In the genomic region with DNA sequence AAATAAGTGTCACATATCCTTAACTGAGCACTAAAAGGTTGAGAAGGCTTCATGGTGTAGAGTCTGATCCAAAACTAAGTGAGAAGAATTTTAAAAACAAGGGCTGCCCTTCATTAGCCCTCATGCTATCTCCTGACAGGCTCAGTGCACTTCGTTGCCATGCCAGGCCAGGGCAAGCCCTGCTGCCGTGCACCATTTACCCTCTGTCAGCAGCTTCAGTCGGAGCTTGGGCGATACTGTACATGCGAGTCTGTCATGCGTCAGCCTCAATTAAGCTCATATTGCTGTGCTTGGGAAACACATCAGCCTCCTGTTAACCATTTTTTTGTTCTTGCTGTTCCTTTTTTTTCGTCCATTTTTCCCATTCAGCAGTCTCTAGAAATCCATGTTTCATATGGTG, we compare ENCODE assay signal across 3 cellular contexts.
TF ChIP-seq lines count a peak whose summit lies in the region.

No MANE protein-coding gene starts in this region.

TF ChIP-seq in SK-N-SH, 30 proteins besides CTCF, POLR2A, EP300 and RAD21 (continued from another document):
- TF ChIP-seq REST (IDR thresholded peaks at IDR 0.05; ENCODE audit: low read depth, low read length) (no peak), NRF1 (IDR thresholded peaks at IDR 0.05; ENCODE audit: low read depth, low read length) (no peak), MXI1 (IDR thresholded peaks at IDR 0.05; ENCODE audit: low read depth, low read length) (peak; percentile 52)
TF ChIP-seq in SK-N-SH: peak in this region for 1.

TF ChIP-seq in SK-N-SH treated with all-trans-retinoic acid at 6 μM for 48 hours, 23 proteins besides CTCF, POLR2A, EP300 and RAD21 (continued from another document):
- TF ChIP-seq RARB (CRISPR knock-in tag; IDR thresholded peaks at IDR 0.05) (no peak), ARNTL (CRISPR knock-in tag; IDR thresholded peaks at IDR 0.05; ENCODE audit: borderline replicate concordance, low read depth) (no peak), PPARA (CRISPR knock-in tag; IDR thresholded peaks at IDR 0.05; ENCODE audit: borderline replicate concordance) (no peak), TOX (CRISPR knock-in tag; IDR thresholded peaks at IDR 0.05; ENCODE audit: borderline replicate concordance) (no peak)
TF ChIP-seq in SK-N-SH treated with all-trans-retinoic acid at 6 μM for 48 hours: peak in this region for 0.

TF ChIP-seq in HCT116, 20 proteins besides CTCF, POLR2A, EP300 and RAD21 (continued from another document):
- TF ChIP-seq, protein P1, sequence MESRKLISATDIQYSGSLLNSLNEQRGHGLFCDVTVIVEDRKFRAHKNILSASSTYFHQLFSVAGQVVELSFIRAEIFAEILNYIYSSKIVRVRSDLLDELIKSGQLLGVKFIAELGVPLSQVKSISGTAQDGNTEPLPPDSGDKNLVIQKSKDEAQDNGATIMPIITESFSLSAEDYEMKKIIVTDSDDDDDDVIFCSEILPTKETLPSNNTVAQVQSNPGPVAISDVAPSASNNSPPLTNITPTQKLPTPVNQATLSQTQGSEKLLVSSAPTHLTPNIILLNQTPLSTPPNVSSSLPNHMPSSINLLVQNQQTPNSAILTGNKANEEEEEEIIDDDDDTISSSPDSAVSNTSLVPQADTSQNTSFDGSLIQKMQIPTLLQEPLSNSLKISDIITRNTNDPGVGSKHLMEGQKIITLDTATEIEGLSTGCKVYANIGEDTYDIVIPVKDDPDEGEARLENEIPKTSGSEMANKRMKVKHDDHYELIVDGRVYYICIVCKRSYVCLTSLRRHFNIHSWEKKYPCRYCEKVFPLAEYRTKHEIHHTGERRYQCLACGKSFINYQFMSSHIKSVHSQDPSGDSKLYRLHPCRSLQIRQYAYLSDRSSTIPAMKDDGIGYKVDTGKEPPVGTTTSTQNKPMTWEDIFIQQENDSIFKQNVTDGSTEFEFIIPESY (IDR thresholded peaks at IDR 0.05; ENCODE audit: extremely low read depth, insufficient replicate concordance, low read length) = no peak
- TF ChIP-seq EGR1 (IDR thresholded peaks at IDR 0.05; ENCODE audit: low read depth) = no peak
- no peak for TF ChIP-seq ZNF274 (IDR thresholded peaks at IDR 0.05; ENCODE audit: low read depth, low read length)
- TF ChIP-seq SRF (IDR thresholded peaks at IDR 0.05; ENCODE audit: low read depth) = no peak
